In the genomic region with DNA sequence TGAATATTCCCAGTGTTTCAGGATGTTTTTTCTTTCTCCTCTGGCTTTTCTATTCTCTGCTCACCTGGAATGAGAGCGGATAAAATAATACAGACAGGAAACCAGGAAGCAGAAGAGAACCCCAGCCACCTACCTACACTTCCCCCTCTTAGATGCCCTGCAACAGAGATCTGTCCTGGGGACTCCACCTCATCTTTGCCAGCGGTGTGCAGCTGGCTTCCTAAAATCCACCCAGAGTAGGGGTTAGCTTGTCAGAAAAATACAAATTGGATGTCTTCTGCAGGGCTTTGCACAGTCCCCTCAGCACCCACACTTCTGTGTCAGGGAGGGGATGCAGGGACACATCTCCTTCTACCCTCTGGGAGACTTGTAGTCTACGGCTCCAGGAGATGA, we compare ENCODE assay signal across 21 cellular contexts.
DNase-seq lines count a peak whose midpoint lies in the region; ATAC-seq and TF ChIP-seq lines count a peak whose summit lies in the region.
"Had no signal": no experiment of that assay in that cellular context is flagged by ENCODE, and none has a peak within 500 bp of the region (broad histone marks: within the 10 kb centered on the region; RNA-seq: fewer than 3 reads in every experiment).

No MANE protein-coding gene starts in this region.

- no peak overlapping the region for H3K27ac ChIP-seq in aorta (ENCODE audit: low read depth in 1 of 2, low read length in 2 of 2)
- H3K27ac ChIP-seq: parathyroid adenoma, transverse colon had no signal

- H3K4me1 ChIP-seq in aorta (ENCODE audit: control insufficient read depth in 1 of 2, insufficient read depth in 2 of 2, low read length in 2 of 2) = no peaks in the 10 kb centered on the region
- H3K4me1 ChIP-seq: parathyroid adenoma had no signal

- H3K9me3 ChIP-seq in aorta (ENCODE audit: control insufficient read depth, low read length) = no peaks in the 10 kb centered on the region
- H3K9me3 ChIP-seq: transverse colon had no signal

- no peaks in the 10 kb centered on the region for H3K36me3 ChIP-seq in aorta (ENCODE audit: control insufficient read depth in 1 of 2, insufficient read depth in 2 of 2, low read length in 1 of 2)
- H3K36me3 ChIP-seq: transverse colon had no signal

- ATAC-seq in GM18520 (IDR thresholded peaks at IDR 0.05; ENCODE audit: unreplicated experiment) = peak; percentile 8
- ATAC-seq in GM21717 (IDR thresholded peaks at IDR 0.05; ENCODE audit: unreplicated experiment) = peak; percentile 27
- ATAC-seq in HG03108 (IDR thresholded peaks at IDR 0.05; ENCODE audit: unreplicated experiment) = peak; percentile 11
- ATAC-seq in GM21825 (IDR thresholded peaks at IDR 0.05; ENCODE audit: unreplicated experiment) = no peak
- no peak for ATAC-seq in aorta (ENCODE audit: low FRiP score)
- no peak for ATAC-seq in HG02610 (IDR thresholded peaks at IDR 0.05; ENCODE audit: unreplicated experiment)
- ATAC-seq: left colon; naive thymus-derived CD4-positive, alpha-beta T cell; sciatic nerve had no signal

- H3K27me3 ChIP-seq in aorta (ENCODE audit: control insufficient read depth in 1 of 2, insufficient read depth in 2 of 2, low read length in 1 of 2) = no peaks in the 10 kb centered on the region
- H3K27me3 ChIP-seq: transverse colon had no signal

- H3K4me1 Mint-ChIP-seq in nephron progenitor cell = peaks cover 38% of the 10 kb centered on the region

- WGBS in aorta, 2 donors = 93 to 94% methylated on average over 3 of the region's 3 CpGs

- H3K27ac Mint-ChIP-seq in nephron progenitor cell = peak overlapping the region; percentile 10
- H3K27ac Mint-ChIP-seq: stimulated activated naive CD8-positive, alpha-beta T cell treated with anti-CD3 and anti-CD28 coated beads, Interleukin-15, Interleukin-2, amounts not matched to agents 100 ng/mL and 50 ng/mL, for 24 hours had no signal

- intact Hi-C loops in aorta (cut with DNase I) = no loop called here

- TF ChIP-seq CTCF in nephron progenitor cell (IDR thresholded peaks at IDR 0.05) = no peak

- no peak for DNase-seq in nephron progenitor cell
- DNase-seq in central memory CD4-positive, alpha-beta T cell = no peak
- DNase-seq in aorta = no peak
- DNase-seq: activated CD4-positive, alpha-beta T cell treated with anti-CD3 and anti-CD28 coated beads for 48 hours; activated CD8-positive, alpha-beta memory T cell treated with anti-CD3 and anti-CD28 coated beads, Interleukin-2, amount 50 U/mL, for 4 hours; amniotic stem cell; Kasumi-1; left colon; mesendoderm; NCI-H1092; NCI-H2081; transverse colon had no signal

- H3K9me3 Mint-ChIP-seq in nephron progenitor cell = no peaks in the 10 kb centered on the region
- H3K9me3 Mint-ChIP-seq: stimulated activated naive CD8-positive, alpha-beta T cell treated with anti-CD3 and anti-CD28 coated beads, Interleukin-15, Interleukin-2, amounts not matched to agents 100 ng/mL and 50 ng/mL, for 24 hours had no signal

- no peak overlapping the region for H3K4me3 ChIP-seq in aorta (ENCODE audit: low read length in 2 of 2)
- H3K4me3 ChIP-seq: transverse colon had no signal

- no peak overlapping the region for H3K4me3 Mint-ChIP-seq in nephron progenitor cell
- H3K4me3 Mint-ChIP-seq: stimulated activated naive CD8-positive, alpha-beta T cell treated with anti-CD3 and anti-CD28 coated beads, Interleukin-15, Interleukin-2, amounts not matched to agents 100 ng/mL and 50 ng/mL, for 24 hours had no signal

- H3K27me3 Mint-ChIP-seq in nephron progenitor cell (ENCODE audit: low read depth, poor library complexity) = peaks cover 8% of the 10 kb centered on the region
- H3K27me3 Mint-ChIP-seq: stimulated activated naive CD8-positive, alpha-beta T cell treated with anti-CD3 and anti-CD28 coated beads, Interleukin-15, Interleukin-2, amounts not matched to agents 100 ng/mL and 50 ng/mL, for 24 hours had no signal

- H3K36me3 Mint-ChIP-seq in nephron progenitor cell (ENCODE audit: low read depth) = peaks cover 18% of the 10 kb centered on the region
- H3K36me3 Mint-ChIP-seq: naive thymus-derived CD4-positive, alpha-beta T cell had no signal

Comparison
In these comparisons a context has a peak if more than half of its experiments do, and no peak if none do; other contexts are left out.
1. ATAC-seq: peak in GM18520 (single experiment), GM21717 (single experiment) and HG03108 (single experiment); none in GM21825 (single experiment), aorta (single experiment) and HG02610 (single experiment).